Comparison of ENCODE assay signal across 40 cellular contexts in the genomic region with DNA sequence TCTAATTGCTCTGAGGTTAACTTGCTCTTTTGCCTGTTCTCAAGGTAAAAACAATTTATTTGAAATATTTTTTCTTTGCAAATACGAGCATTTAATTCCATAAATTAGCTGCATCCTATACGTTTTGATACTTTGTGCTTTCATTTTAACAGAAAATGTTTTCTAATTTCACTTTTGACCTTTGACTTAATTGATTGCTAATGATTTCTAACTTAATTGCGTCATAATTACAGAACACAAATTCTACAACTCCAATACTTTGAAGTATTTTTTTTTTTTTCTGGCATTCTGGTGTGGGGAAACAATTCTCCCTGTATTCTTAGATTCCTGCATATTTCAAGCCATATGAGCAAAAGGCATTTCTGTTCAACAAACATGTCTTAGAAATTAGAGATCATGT.
"Had no signal": no experiment of that assay in that cellular context is flagged by ENCODE, and none has a peak within 500 bp of the region (broad histone marks: within the 10 kb centered on the region; RNA-seq: fewer than 3 reads in every experiment).

No MANE protein-coding gene starts in this region.

- H3K36me3 ChIP-seq: adrenal gland, ascending aorta, brain microvascular endothelial cell, breast epithelium, cardiac muscle cell had no signal

- H3K4me1 ChIP-seq: adrenal gland, ascending aorta, body of pancreas, breast epithelium had no signal

- DNase-seq: activated effector memory CD4-positive, alpha-beta T cell treated with anti-CD3 and anti-CD28 coated beads, Interleukin-2, amount 50 U/mL, for 16 hours; activated effector memory CD4-positive, alpha-beta T cell treated with Interleukin-2 at 50 U/mL for 16 hours; activated gamma-delta T cell; activated gamma-delta T cell treated with Interleukin-2 at 50 U/mL for 16 hours; activated naive CD4-positive, alpha-beta T cell; activated naive CD4-positive, alpha-beta T cell treated with anti-CD3 and anti-CD28 coated beads for 36 hours; activated naive CD4-positive, alpha-beta T cell treated with anti-CD3 and anti-CD28 coated beads, Interleukin-2, amount 10 ng/mL, durations not matched to agents 7 days and 5 days; activated naive CD4-positive, alpha-beta T cell treated with anti-CD3 and anti-CD28 coated beads, Interleukin-2, amount 50 U/mL, for 16 hours; activated naive CD4-positive, alpha-beta T cell treated with Interleukin-2 at 50 U/mL for 16 hours; activated naive CD8-positive, alpha-beta T cell treated with anti-CD3 and anti-CD28 coated beads for 36 hours; activated naive CD8-positive, alpha-beta T cell treated with anti-CD3 and anti-CD28 coated beads, Interleukin-2, amount 10 ng/mL, durations not matched to agents 7 days and 5 days; activated naive CD8-positive, alpha-beta T cell treated with anti-CD3 and anti-CD28 coated beads, Interleukin-2, amount 50 U/mL, for 24 hours; activated T-cell treated with anti-CD3 and anti-CD28 coated beads, Interleukin-2, amount 50 U/mL, for 1 hour; activated T-cell treated with anti-CD3 and anti-CD28 coated beads, Interleukin-2, amount 50 U/mL, for 24 hours; activated T-cell treated with anti-CD3 and anti-CD28 coated beads, Interleukin-2, amount 50 U/mL, for 4 hours; activated T-cell treated with anti-CD3 and anti-CD28 coated beads, Interleukin-2, amount 50 U/mL, for 48 hours; activated T-cell treated with anti-CD3 and anti-CD28 coated beads, Interleukin-2, amount 50 U/mL, for 72 hours; adrenal gland; amniotic stem cell; amygdala; anterior cingulate cortex; aorta; body of pancreas; brain microvascular endothelial cell; caudate nucleus; central memory CD4-positive, alpha-beta T cell; cerebellar nuclear complex had no signal

- H3K4me1 Mint-ChIP-seq: activated naive CD4-positive, alpha-beta T cell treated with anti-CD3 and anti-CD28 coated beads, Interleukin-2, amount 10 ng/mL, durations not matched to agents 7 days and 5 days; activated naive CD4-positive, alpha-beta T cell treated with anti-CD3 and anti-CD28 coated beads, Interleukin-2, amount 50 U/mL, for 24 hours; activated naive CD8-positive, alpha-beta T cell treated with anti-CD3 and anti-CD28 coated beads for 36 hours; activated naive CD8-positive, alpha-beta T cell treated with anti-CD3 and anti-CD28 coated beads, Interleukin-2, amount 10 ng/mL, durations not matched to agents 7 days and 5 days; activated naive CD8-positive, alpha-beta T cell treated with anti-CD3 and anti-CD28 coated beads, Interleukin-2, amount 50 U/mL, for 24 hours; activated T-helper 17 cell treated with anti-CD3 and anti-CD28 coated beads, Interleukin-2, amount 50 U/mL, for 72 hours; brain; central memory CD8-positive, alpha-beta T cell had no signal

- H3K27ac Mint-ChIP-seq: activated naive CD4-positive, alpha-beta T cell treated with anti-CD3 and anti-CD28 coated beads for 36 hours; activated naive CD4-positive, alpha-beta T cell treated with anti-CD3 and anti-CD28 coated beads, Interleukin-2, amount 10 ng/mL, durations not matched to agents 7 days and 5 days; activated naive CD4-positive, alpha-beta T cell treated with anti-CD3 and anti-CD28 coated beads, Interleukin-2, amount 50 U/mL, for 24 hours; activated naive CD4-positive, alpha-beta T cell treated with anti-CD3 and anti-CD28 coated beads, Interleukin-2, amount 50 U/mL, for 72 hours; activated naive CD8-positive, alpha-beta T cell; activated naive CD8-positive, alpha-beta T cell treated with anti-CD3 and anti-CD28 coated beads for 36 hours; activated naive CD8-positive, alpha-beta T cell treated with anti-CD3 and anti-CD28 coated beads, Interleukin-2, amount 10 ng/mL, durations not matched to agents 7 days and 5 days; activated naive CD8-positive, alpha-beta T cell treated with anti-CD3 and anti-CD28 coated beads, Interleukin-2, amount 50 U/mL, for 24 hours; activated T-cell treated with anti-CD3 and anti-CD28 coated beads, Interleukin-2, amount 50 U/mL, for 24 hours; activated T-cell treated with anti-CD3 and anti-CD28 coated beads, Interleukin-2, amount 50 U/mL, for 72 hours; activated T-helper 1 cell treated with anti-CD3 and anti-CD28 coated beads, Interleukin-12 subunit alpha, Interleukin-12 subunit beta, Interleukin-2, Interleukin-4 antibody, amounts not matched to agents 30 ng/mL and 10 ng/mL and 1 ng/mL, durations not matched to agents 14 hours and 24 hours and 36 hours; activated T-helper 17 cell treated with anti-CD3 and anti-CD28 coated beads, Interleukin-2, amount 50 U/mL, for 72 hours; activated T-helper 2 cell treated with anti-CD3 and anti-CD28 coated beads, Interferon-gamma antibody, Interleukin-2, Interleukin-4, amounts not matched to agents 10 μg/mL and 5 μg/mL and 100 μg/mL, durations not matched to agents 14 hours and 24 hours and 36 hours; brain had no signal

- H3K36me3 Mint-ChIP-seq: activated naive CD4-positive, alpha-beta T cell treated with anti-CD3 and anti-CD28 coated beads, Interleukin-2, amount 10 ng/mL, durations not matched to agents 7 days and 5 days; activated naive CD4-positive, alpha-beta T cell treated with anti-CD3 and anti-CD28 coated beads, Interleukin-2, amount 50 U/mL, for 24 hours; activated naive CD8-positive, alpha-beta T cell; activated naive CD8-positive, alpha-beta T cell treated with anti-CD3 and anti-CD28 coated beads for 36 hours; activated naive CD8-positive, alpha-beta T cell treated with anti-CD3 and anti-CD28 coated beads, Interleukin-2, amount 10 ng/mL, durations not matched to agents 7 days and 5 days; brain had no signal

- H3K4me3 ChIP-seq: adrenal gland, ascending aorta, body of pancreas, breast epithelium, cardiac muscle cell had no signal

- ATAC-seq: activated naive CD4-positive, alpha-beta T cell treated with anti-CD3 and anti-CD28 coated beads, Interleukin-2, amount 50 U/mL, for 72 hours; activated naive CD8-positive, alpha-beta T cell treated with anti-CD3 and anti-CD28 coated beads, Interleukin-2, amount 50 U/mL, for 24 hours; activated T-cell treated with anti-CD3 and anti-CD28 coated beads, Interleukin-2, amount 50 U/mL, for 4 hours; activated T-cell treated with anti-CD3 and anti-CD28 coated beads, Interleukin-2, amount 50 U/mL, for 72 hours; activated T-helper 17 cell treated with anti-CD3 and anti-CD28 coated beads, Interleukin-2, amount 50 U/mL, for 72 hours; body of pancreas had no signal

- H3K27ac ChIP-seq: adrenal gland, ascending aorta, body of pancreas, brain microvascular endothelial cell, breast epithelium, cardiac muscle cell had no signal

- H3K27me3 Mint-ChIP-seq: activated naive CD4-positive, alpha-beta T cell treated with anti-CD3 and anti-CD28 coated beads, Interleukin-2, amount 10 ng/mL, durations not matched to agents 7 days and 5 days; activated naive CD4-positive, alpha-beta T cell treated with anti-CD3 and anti-CD28 coated beads, Interleukin-2, amount 50 U/mL, for 24 hours; activated naive CD8-positive, alpha-beta T cell; activated naive CD8-positive, alpha-beta T cell treated with anti-CD3 and anti-CD28 coated beads for 36 hours; activated naive CD8-positive, alpha-beta T cell treated with anti-CD3 and anti-CD28 coated beads, Interleukin-2, amount 10 ng/mL, durations not matched to agents 7 days and 5 days; activated naive CD8-positive, alpha-beta T cell treated with anti-CD3 and anti-CD28 coated beads, Interleukin-2, amount 50 U/mL, for 24 hours; activated T-cell treated with anti-CD3 and anti-CD28 coated beads, Interleukin-2, amount 50 U/mL, for 24 hours; activated T-helper 17 cell treated with anti-CD3 and anti-CD28 coated beads, Interleukin-2, amount 50 U/mL, for 72 hours; brain; central memory CD8-positive, alpha-beta T cell had no signal

- H3K4me3 Mint-ChIP-seq: activated naive CD4-positive, alpha-beta T cell treated with anti-CD3 and anti-CD28 coated beads for 36 hours; activated naive CD4-positive, alpha-beta T cell treated with anti-CD3 and anti-CD28 coated beads, Interleukin-2, amount 10 ng/mL, durations not matched to agents 7 days and 5 days; activated naive CD4-positive, alpha-beta T cell treated with anti-CD3 and anti-CD28 coated beads, Interleukin-2, amount 50 U/mL, for 24 hours; activated naive CD8-positive, alpha-beta T cell; activated naive CD8-positive, alpha-beta T cell treated with anti-CD3 and anti-CD28 coated beads for 36 hours; activated naive CD8-positive, alpha-beta T cell treated with anti-CD3 and anti-CD28 coated beads, Interleukin-2, amount 10 ng/mL, durations not matched to agents 7 days and 5 days; activated naive CD8-positive, alpha-beta T cell treated with anti-CD3 and anti-CD28 coated beads, Interleukin-2, amount 50 U/mL, for 24 hours; activated T-cell treated with anti-CD3 and anti-CD28 coated beads, Interleukin-2, amount 50 U/mL, for 24 hours; activated T-cell treated with anti-CD3 and anti-CD28 coated beads, Interleukin-2, amount 50 U/mL, for 4 hours; activated T-cell treated with anti-CD3 and anti-CD28 coated beads, Interleukin-2, amount 50 U/mL, for 72 hours; activated T-helper 1 cell treated with anti-CD3 and anti-CD28 coated beads, Interleukin-12 subunit alpha, Interleukin-12 subunit beta, Interleukin-2, Interleukin-4 antibody, amounts not matched to agents 30 ng/mL and 10 ng/mL and 1 ng/mL, durations not matched to agents 14 hours and 24 hours and 36 hours; activated T-helper 17 cell treated with anti-CD3 and anti-CD28 coated beads, Interleukin-2, amount 50 U/mL, for 72 hours; brain; central memory CD8-positive, alpha-beta T cell had no signal

- H3K9me3 Mint-ChIP-seq: activated naive CD4-positive, alpha-beta T cell treated with anti-CD3 and anti-CD28 coated beads for 36 hours; activated naive CD4-positive, alpha-beta T cell treated with anti-CD3 and anti-CD28 coated beads, Interleukin-2, amount 10 ng/mL, durations not matched to agents 7 days and 5 days; activated naive CD4-positive, alpha-beta T cell treated with anti-CD3 and anti-CD28 coated beads, Interleukin-2, amount 50 U/mL, for 72 hours; activated naive CD8-positive, alpha-beta T cell treated with anti-CD3 and anti-CD28 coated beads for 36 hours; activated naive CD8-positive, alpha-beta T cell treated with anti-CD3 and anti-CD28 coated beads, Interleukin-2, amount 10 ng/mL, durations not matched to agents 7 days and 5 days; activated T-cell treated with anti-CD3 and anti-CD28 coated beads, Interleukin-2, amount 50 U/mL, for 24 hours; activated T-cell treated with anti-CD3 and anti-CD28 coated beads, Interleukin-2, amount 50 U/mL, for 4 hours; activated T-cell treated with anti-CD3 and anti-CD28 coated beads, Interleukin-2, amount 50 U/mL, for 72 hours; activated T-helper 1 cell treated with anti-CD3 and anti-CD28 coated beads, Interleukin-12 subunit alpha, Interleukin-12 subunit beta, Interleukin-2, Interleukin-4 antibody, amounts not matched to agents 30 ng/mL and 10 ng/mL and 1 ng/mL, durations not matched to agents 14 hours and 24 hours and 36 hours; activated T-helper 17 cell treated with anti-CD3 and anti-CD28 coated beads, Interleukin-2, amount 50 U/mL, for 72 hours; activated T-helper 2 cell treated with anti-CD3 and anti-CD28 coated beads, Interferon-gamma antibody, Interleukin-2, Interleukin-4, amounts not matched to agents 10 μg/mL and 5 μg/mL and 100 μg/mL, durations not matched to agents 14 hours and 24 hours and 36 hours; brain had no signal

- FAIRE-seq: astrocyte, bronchial epithelial cell had no signal

- H3K27me3 ChIP-seq: adrenal gland, ascending aorta, body of pancreas, brain microvascular endothelial cell, breast epithelium, cardiac muscle cell had no signal

- H3K9me3 ChIP-seq: adrenal gland, ascending aorta, body of pancreas, breast epithelium had no signal
